Comparison of ENCODE assay signal across 9 cellular contexts in genomic region chr17:2347805-2348685, GRCh38. TPM values are rescaled to one million over a fixed set of nuclear protein-coding genes. Genes with fewer than 3 reads are reported as not detected.
A peak's percentile ranks its signal among the peaks of the same experiment; 100 is the strongest.
DNase-seq lines count a peak whose midpoint lies in the region; ATAC-seq and TF ChIP-seq lines count a peak whose summit lies in the region.
"Had no signal": no experiment of that assay in that cellular context is flagged by ENCODE, and none has a peak within 500 bp of the region (broad histone marks: within the 10 kb centered on the region; RNA-seq: fewer than 3 reads in every experiment).

No MANE protein-coding gene starts in this region.

- peak overlapping the region; percentile 92 for H3K27ac ChIP-seq in GM23338 (ENCODE audit: low read depth)
- H3K27ac ChIP-seq: neutrophil had no signal

- peak; percentile 98 for DNase-seq in GM23338 (ENCODE audit: low spot score)
- DNase-seq in NCI-H526 (lab: John Stamatoyannopoulos, UW) = peak; percentile 84 to 88
- DNase-seq in nephron progenitor cell = peak; percentile 47
- DNase-seq in GDM1 (lab: John Stamatoyannopoulos, UW) = no peak

- H3K4me2 ChIP-seq in GM23338 = peak overlapping the region; percentile 53

- ATAC-seq in GM23338 = peak; percentile 93
- ATAC-seq in esophagus mucosa = peak; percentile 72
- ATAC-seq in GM21515 (IDR thresholded peaks at IDR 0.05; ENCODE audit: unreplicated experiment) = no peak
- no peak for ATAC-seq in HG02588 (IDR thresholded peaks at IDR 0.05; ENCODE audit: unreplicated experiment)
- ATAC-seq in HG03139 (IDR thresholded peaks at IDR 0.05; ENCODE audit: unreplicated experiment) = no peak

- H3K4me3 Mint-ChIP-seq in GM23338 = peak overlapping the region; percentile 62
- peak overlapping the region; percentile 34 for H3K4me3 Mint-ChIP-seq in nephron progenitor cell

- H3K4me1 ChIP-seq in GM23338 (ENCODE audit: insufficient read depth) = peaks cover 17% of the 10 kb centered on the region

- no peaks in the 10 kb centered on the region for H3K36me3 ChIP-seq in GM23338 (ENCODE audit: insufficient read depth)

- H2AFZ ChIP-seq in GM23338 = no peak overlapping the region

- peaks cover 35% of the 10 kb centered on the region for H3K4me1 Mint-ChIP-seq in GM23338
- H3K4me1 Mint-ChIP-seq in nephron progenitor cell = peaks cover 39% of the 10 kb centered on the region

- H3K27me3 ChIP-seq in GM23338 (ENCODE audit: insufficient read depth) = no peaks in the 10 kb centered on the region
- H3K27me3 ChIP-seq: neutrophil had no signal

- H3K9me3 Mint-ChIP-seq in GM23338 (no peaks in the 10 kb centered on the region), nephron progenitor cell (no peaks in the 10 kb centered on the region)

- peak overlapping the region; percentile 37 for H3K4me3 ChIP-seq in GM23338

- TF ChIP-seq CTCF in GM23338 (conservative IDR thresholded peaks at IDR 0.05; ENCODE audit: low read depth in 2 of 2) = no peak
- TF ChIP-seq CTCF in nephron progenitor cell (IDR thresholded peaks at IDR 0.05) = no peak

- peaks cover 9% of the 10 kb centered on the region; the same call in 1 of the 2 replicates for H3K79me2 ChIP-seq in GM23338 (replicated peaks; ENCODE audit: insufficient read depth)

- H3K36me3 Mint-ChIP-seq in GM23338 (ENCODE audit: low read depth) (peaks cover 11% of the 10 kb centered on the region; the same call in 2 of the 3 replicates), nephron progenitor cell (ENCODE audit: low read depth) (peaks cover 12% of the 10 kb centered on the region)

- no peaks in the 10 kb centered on the region for H3K9me2 ChIP-seq in GM23338 (ENCODE audit: insufficient read depth)

- H3K27me3 Mint-ChIP-seq in GM23338 (ENCODE audit: insufficient read depth, low read depth, poor library complexity) (peaks cover 11% of the 10 kb centered on the region), nephron progenitor cell (ENCODE audit: low read depth, poor library complexity) (peaks cover 3% of the 10 kb centered on the region)

- H4K20me1 ChIP-seq in GM23338 (replicated peaks; ENCODE audit: insufficient read depth) = no peaks in the 10 kb centered on the region

- H3K27ac Mint-ChIP-seq in GM23338 (peak overlapping the region; percentile 97), nephron progenitor cell (peak overlapping the region; percentile 93)

- H3F3A ChIP-seq in GM23338 (replicated peaks; ENCODE audit: low read depth) = peaks cover 15% of the 10 kb centered on the region

TF ChIP-seq in GM23338, 12 proteins besides CTCF, POLR2A, EP300 and RAD21:
- TF ChIP-seq EZH2phosphoT487 (IDR thresholded peaks at IDR 0.05; ENCODE audit: unreplicated experiment) (no peak), STAT1 (IDR thresholded peaks at IDR 0.05; ENCODE audit: unreplicated experiment) (no peak), JUNB (IDR thresholded peaks at IDR 0.05; ENCODE audit: unreplicated experiment) (no peak), ZNF462 (CRISPR knock-in tag; IDR thresholded peaks at IDR 0.05) (peak; percentile 47; the same call in 1 of the 2 replicates), POLR2AphosphoS5 (IDR thresholded peaks at IDR 0.05; ENCODE audit: low read depth) (peak; percentile 57; the same call in 1 of the 2 replicates), ZNF331 (CRISPR knock-in tag; IDR thresholded peaks at IDR 0.05; ENCODE audit: low read depth) (no peak)
TF ChIP-seq in GM23338: peak in this region for 2.

RNA-seq across cellular contexts. Expression of gene SGSM2, which starts 10.7 kb away (rescaled TPM):
- total RNA-seq in GM23338 (2014; rRNA removed; shearing (Covaris generic)) = 38.9 and 52.4 TPM in 2 replicates
- polyA plus RNA-seq in GM23338 (2016; fragmentation: Nextera tagmentation; extraction: Ambion mirVana) = 13.7 and 14.3 TPM in 2 replicates
- 28.1 TPM for total RNA-seq in esophagus mucosa

RNA-seq across cellular contexts. Expression of gene TSR1, which starts 11.8 kb away (rescaled TPM):
- 72.7 and 108 TPM in 2 replicates for total RNA-seq in GM23338 (2014; rRNA removed; shearing (Covaris generic))
- polyA plus RNA-seq in GM23338 (2016; fragmentation: Nextera tagmentation; extraction: Ambion mirVana) = 31.3 and 36.9 TPM in 2 replicates
- total RNA-seq in esophagus mucosa = 24.5 TPM

RNA-seq across cellular contexts. Expression of gene SRR, which starts 44.3 kb away (rescaled TPM):
- total RNA-seq in GM23338 (2014; rRNA removed; shearing (Covaris generic)) = 5.4 and 11.0 TPM in 2 replicates
- polyA plus RNA-seq in GM23338 (2016; fragmentation: Nextera tagmentation; extraction: Ambion mirVana) = 2.7 and 2.8 TPM in 2 replicates
- 7.5 TPM for total RNA-seq in esophagus mucosa

RNA-seq across cellular contexts. Expression of gene SMG6, which starts 44.5 kb away (rescaled TPM):
- 25.8 and 43.1 TPM in 2 replicates for total RNA-seq in GM23338 (2014; rRNA removed; shearing (Covaris generic))
- 10.1 and 10.4 TPM in 2 replicates for polyA plus RNA-seq in GM23338 (2016; fragmentation: Nextera tagmentation; extraction: Ambion mirVana)
- total RNA-seq in esophagus mucosa = 19.5 TPM

RNA-seq across cellular contexts. Expression of gene MNT, which starts 52.8 kb away (rescaled TPM):
- total RNA-seq in GM23338 (2014; rRNA removed; shearing (Covaris generic)) = 6.4 and 10.4 TPM in 2 replicates
- polyA plus RNA-seq in GM23338 (2016; fragmentation: Nextera tagmentation; extraction: Ambion mirVana) = 5.7 and 6.7 TPM in 2 replicates
- total RNA-seq in esophagus mucosa = 28.6 TPM

Comparison
In these comparisons a context has a peak if more than half of its experiments do, and no peak if none do; other contexts are left out.
1. ATAC-seq: peak in GM23338 (single experiment) and esophagus mucosa (single experiment); none in GM21515 (single experiment), HG02588 (single experiment) and HG03139 (single experiment).